ENCODE assay signal across 7 cellular contexts in the genomic region with DNA sequence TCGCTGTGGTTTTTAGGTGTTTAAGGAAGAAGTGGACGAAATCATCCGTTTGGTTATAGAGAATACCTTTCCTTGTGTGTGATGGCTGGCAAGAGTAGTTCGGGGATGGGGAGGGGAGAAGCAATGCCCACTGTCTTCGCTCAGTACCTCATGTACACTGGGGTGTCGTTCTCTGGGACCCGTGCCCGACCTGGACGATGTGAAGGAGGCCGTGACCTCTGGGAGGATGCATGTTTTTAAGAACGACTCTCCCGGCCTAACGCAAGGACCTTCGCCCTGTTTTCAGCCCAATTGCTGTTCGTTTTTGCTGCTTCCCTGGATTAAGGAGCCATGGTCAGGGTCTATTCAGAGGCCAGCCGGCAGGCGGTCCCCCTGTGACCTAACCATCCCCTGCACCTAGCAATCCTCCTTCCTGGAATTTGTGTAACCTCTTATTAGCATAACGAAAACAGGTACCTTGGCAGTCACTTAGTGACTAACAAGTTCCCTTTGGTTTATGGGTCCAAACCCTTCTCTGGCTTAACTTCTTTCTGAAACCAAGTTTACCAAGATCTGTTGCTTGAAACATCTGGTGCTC. TPM values are rescaled to one million over a fixed set of nuclear protein-coding genes. Genes with fewer than 3 reads are reported as not detected.
DNase-seq lines count a peak whose midpoint lies in the region; ATAC-seq and TF ChIP-seq lines count a peak whose summit lies in the region.

No MANE protein-coding gene starts in this region.

- H3K4me2 ChIP-seq in H9 (ENCODE audit: insufficient read depth, insufficient read length, low read length) = peak overlapping the region; percentile 59

- POLR2A ChIA-PET in WTC11 (lab: Charles Lee) = interaction anchor here (1.8 to 3.0 kb wide), 2 partner anchors 35 kb away, joined by 15 to 18 read pairs; no protein-coding TSS in a partner anchor

- H3K79me1 ChIP-seq in H9 (ENCODE audit: insufficient read depth, low read depth, low read length, poor library complexity, severe bottlenecking) = no peaks in the 10 kb centered on the region

- H3K27me3 Mint-ChIP-seq in H9 (ENCODE audit: low read depth) (peaks cover 20% of the 10 kb centered on the region), WTC11 (ENCODE audit: low read depth) (no peaks in the 10 kb centered on the region; the same call in 1 of the 2 replicates)

- intact Hi-C loops in spleen (cut with DNase I; ENCODE audit: low total_unique reads) = no loop called here

- H4K20me1 ChIP-seq in H9 (ENCODE audit: control insufficient read depth, insufficient read depth, insufficient read length) = no peaks in the 10 kb centered on the region

- H3K9me3 Mint-ChIP-seq in H9 (peaks cover 2 to 3% of the 10 kb centered on the region in 2 experiments; a peak in 3 of 5 replicates), WTC11 (no peaks in the 10 kb centered on the region)

- peaks cover 66 to 70% of the 10 kb centered on the region in 2 experiments for H3K4me1 Mint-ChIP-seq in H9
- peaks cover 74% of the 10 kb centered on the region for H3K4me1 Mint-ChIP-seq in WTC11

- H3K56ac ChIP-seq in H9 (ENCODE audit: insufficient read length, low read depth, low read length) = peak overlapping the region; percentile 53

- ATAC-seq in WTC11 (peak; percentile 23), foreskin keratinocyte (no peak), GM21717 (IDR thresholded peaks at IDR 0.05; ENCODE audit: unreplicated experiment) (no peak), GM18517 (IDR thresholded peaks at IDR 0.05; ENCODE audit: unreplicated experiment) (no peak)

- TF ChIP-seq CTCF in H9 (conservative IDR thresholded peaks at IDR 0.05) = peak; percentile 43; the same call in 2 of the 3 replicates
- no peak for TF ChIP-seq CTCF in WTC11 (IDR thresholded peaks at IDR 0.05)
- no peak for TF ChIP-seq CTCF in foreskin keratinocyte (conservative IDR thresholded peaks at IDR 0.05)
- no peak for TF ChIP-seq CTCF in spleen (IDR thresholded peaks at IDR 0.05 in 8 of 11, conservative IDR thresholded peaks at IDR 0.05 in 3 of 11)

- H3K23ac ChIP-seq in H9 (ENCODE audit: insufficient read length, low read depth, low read length) = peak overlapping the region; percentile 7

- H2BK20ac ChIP-seq in H9 (ENCODE audit: low read depth, low read length, poor library complexity, severe bottlenecking) = no peak overlapping the region

- H3K9ac ChIP-seq in H9 (ENCODE audit: extremely low read depth, insufficient read length, low read length) = peak overlapping the region; percentile 88

- H2BK5ac ChIP-seq in H9 (ENCODE audit: insufficient read length, low read length) = peak overlapping the region; percentile 0

- H3K4me1 ChIP-seq in H9 (ENCODE audit: insufficient read depth, low read length) (peaks cover 24% of the 10 kb centered on the region), foreskin keratinocyte (peaks cover 36% of the 10 kb centered on the region), spleen (peaks cover 16 to 71% (median 64%) of the 10 kb centered on the region in 6 donors)

- no peak overlapping the region for H4K91ac ChIP-seq in H9 (ENCODE audit: insufficient read length, low read depth, low read length)

- no peaks in the 10 kb centered on the region for H3K9me3 ChIP-seq in H9 (ENCODE audit: control insufficient read depth, low read depth, low read length)
- H3K9me3 ChIP-seq in spleen = no peaks in the 10 kb centered on the region

- CTCF ChIA-PET in WTC11 (lab: Charles Lee) = interaction anchor here (1.0 to 1.8 kb wide), 2 partner anchors 13 kb away, joined by 3 to 7 read pairs; no protein-coding TSS in a partner anchor

- H2AFZ ChIP-seq in H9 (ENCODE audit: low read length) = no peak overlapping the region

- H3K36me3 ChIP-seq in spleen = no peaks in the 10 kb centered on the region

- peak overlapping the region; percentile 89 for H3K18ac ChIP-seq in H9 (ENCODE audit: insufficient read length, low read depth, low read length)

- TF ChIP-seq POLR2A in spleen (IDR thresholded peaks at IDR 0.05) = no peak

- H3K23me2 ChIP-seq in H9 (ENCODE audit: insufficient read length, low read depth, low read length, poor library complexity, severe bottlenecking) = peaks cover 11% of the 10 kb centered on the region

- no peak overlapping the region for H2BK120ac ChIP-seq in H9 (ENCODE audit: low read depth, low read length, poor library complexity, severe bottlenecking)

- H3K4me3 Mint-ChIP-seq in H9 = peak overlapping the region; percentile 93 to 100
- peak overlapping the region; percentile 89 for H3K4me3 Mint-ChIP-seq in WTC11

- H3K27me3 ChIP-seq in H9 (ENCODE audit: insufficient read depth, low read length) (no peaks in the 10 kb centered on the region), foreskin keratinocyte (no peaks in the 10 kb centered on the region), spleen (replicated peaks in 1 of 7) (peaks cover 0 to 10% (median 0%) of the 10 kb centered on the region in 7 donors)

- H3K36me3 Mint-ChIP-seq in H9 (ENCODE audit: insufficient read depth in 1 of 3, low read depth in 3 of 3) (peaks cover 0 to 35% (median 2%) of the 10 kb centered on the region in 3 experiments; a peak in 5 of 7 replicates), WTC11 (no peaks in the 10 kb centered on the region)

- no peak overlapping the region for H3T11ph ChIP-seq in H9 (ENCODE audit: low read length)

- peak overlapping the region; percentile 74 for H3K14ac ChIP-seq in H9 (ENCODE audit: insufficient read depth, low read length)

- no CpG with 5 or more reads among the region's 18 CpGs for WGBS in H9 (ENCODE audit: extremely low coverage, insufficient read length, low lambda C conversion rate)
- 20 to 38% (median 24%) methylated on average over 18 of the region's 18 CpGs for WGBS in spleen, 5 donors

- H3K27ac Mint-ChIP-seq in H9 (peak overlapping the region; percentile 97 to 100 (median 97)), WTC11 (peak overlapping the region; percentile 98)

- H2AK5ac ChIP-seq in H9 (ENCODE audit: insufficient read length, low read length) = no peak overlapping the region

- peak overlapping the region; percentile 58 to 96 (median 75) for H3K4me3 ChIP-seq in spleen

- no peak overlapping the region for H2BK15ac ChIP-seq in H9 (ENCODE audit: low read depth, low read length)

- H4K5ac ChIP-seq in H9 (ENCODE audit: insufficient read length, low read depth, low read length) = peak overlapping the region; percentile 0

- peak; percentile 61 for DNase-seq in H9
- no peak for DNase-seq in WTC11 (ENCODE audit: low spot score)
- no peak for DNase-seq in foreskin keratinocyte
- DNase-seq in spleen = no peak
- DNase-seq in NCI-H510A treated with DMSO at 0.1 percent for 48 hours (lab: John Stamatoyannopoulos, UW) = no peak

- H3K4ac ChIP-seq in H9 (ENCODE audit: low read depth, low read length) = no peak overlapping the region

- H3K79me2 ChIP-seq in H9 (ENCODE audit: insufficient read depth, low read length) = peaks cover 44% of the 10 kb centered on the region

- H2BK12ac ChIP-seq in H9 (ENCODE audit: insufficient read length, low read depth, low read length) = no peak overlapping the region

- no peak overlapping the region for H4K8ac ChIP-seq in H9 (replicated peaks; ENCODE audit: insufficient read length, low read depth, low read length)

- H3K27ac ChIP-seq in H9 (ENCODE audit: insufficient read length, low read depth, low read length) (peak overlapping the region; percentile 94), foreskin keratinocyte (peak overlapping the region; percentile 38), spleen (peak overlapping the region in 6 of 8 donors; percentile 9 to 89 (median 74))

TF ChIP-seq in WTC11, 78 proteins besides CTCF, POLR2A, EP300 and RAD21:
- TF ChIP-seq GRHL2 (CRISPR knock-in tag; IDR thresholded peaks at IDR 0.05; ENCODE audit: insufficient replicate concordance, severe bottlenecking) = no peak
- TF ChIP-seq, protein P1, sequence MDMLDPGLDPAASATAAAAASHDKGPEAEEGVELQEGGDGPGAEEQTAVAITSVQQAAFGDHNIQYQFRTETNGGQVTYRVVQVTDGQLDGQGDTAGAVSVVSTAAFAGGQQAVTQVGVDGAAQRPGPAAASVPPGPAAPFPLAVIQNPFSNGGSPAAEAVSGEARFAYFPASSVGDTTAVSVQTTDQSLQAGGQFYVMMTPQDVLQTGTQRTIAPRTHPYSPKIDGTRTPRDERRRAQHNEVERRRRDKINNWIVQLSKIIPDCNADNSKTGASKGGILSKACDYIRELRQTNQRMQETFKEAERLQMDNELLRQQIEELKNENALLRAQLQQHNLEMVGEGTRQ (CRISPR knock-in tag; IDR thresholded peaks at IDR 0.05) = no peak
- no peak for TF ChIP-seq TP53 (CRISPR knock-in tag; IDR thresholded peaks at IDR 0.05)
- 0 out of 2 replicates have a peak, but pooled peaks have one; percentile 1 for TF ChIP-seq USF1 (CRISPR knock-in tag; IDR thresholded peaks at IDR 0.05)
- no peak for TF ChIP-seq ELF4 (CRISPR knock-in tag; IDR thresholded peaks at IDR 0.05; ENCODE audit: low read depth)
- no peak for TF ChIP-seq NR2C2 (CRISPR knock-in tag; IDR thresholded peaks at IDR 0.05)
- TF ChIP-seq NR1H2 (CRISPR knock-in tag; IDR thresholded peaks at IDR 0.05) = no peak
- 0 out of 2 replicates have a peak, but pooled peaks have one; percentile 22 for TF ChIP-seq MYBL2 (CRISPR knock-in tag; IDR thresholded peaks at IDR 0.05)

RNA-seq across cellular contexts. Expression of gene NFE2L3, which starts 1.3 kb away (rescaled TPM):
- total RNA-seq in H9 (2021) (46.1 and 46.9 TPM in 2 replicates), WTC11 (2021) (66.8 to 68.6 TPM (median 68.5 TPM) in 3 replicates), foreskin keratinocyte (22.1 and 28.6 TPM in 2 replicates), spleen (10 to 100 TPM in 4 of 7 donors, 1 to 10 TPM in 3; 6.2 to 12.7 (median 10.1) TPM)
- polyA plus RNA-seq in foreskin keratinocyte (15.3 and 16.5 TPM in 2 replicates), spleen (1 to 10 TPM; 4.9 to 6.5 (median 5.9) TPM)

RNA-seq across cellular contexts. Expression of gene HNRNPA2B1, which starts 47.2 kb away (rescaled TPM):
- total RNA-seq in H9 (2021) = 1,123 and 1,137 TPM in 2 replicates
- 1,081 to 1,101 TPM (median 1,097 TPM) in 3 replicates for total RNA-seq in WTC11 (2021)
- 487 and 722 TPM in 2 replicates for total RNA-seq in foreskin keratinocyte
- 784 and 981 TPM in 2 replicates for polyA plus RNA-seq in foreskin keratinocyte
- 100 to 1,000 TPM; 267 to 549 (median 418) TPM for total RNA-seq in spleen
- polyA plus RNA-seq in spleen = 100 to 1,000 TPM; 509 to 690 (median 538) TPM

RNA-seq across cellular contexts. Expression of gene CBX3, which starts 48.2 kb away (rescaled TPM):
- total RNA-seq in H9 (2021) (287 and 288 TPM in 2 replicates), WTC11 (2021) (204 to 232 TPM (median 213 TPM) in 3 replicates), foreskin keratinocyte (180 and 185 TPM in 2 replicates), spleen (100 to 1,000 TPM in 3 of 7 donors, 10 to 100 TPM in 4; 87.3 to 114 (median 95.4) TPM)
- polyA plus RNA-seq in foreskin keratinocyte (138 and 166 TPM in 2 replicates), spleen (100 to 1,000 TPM; 125 to 146 (median 133) TPM)

Comparison
In these comparisons a context has a peak if more than half of its experiments do, and no peak if none do; other contexts are left out.
1. H3K27ac ChIP-seq: peak in every context shown above with its lines; median percentile 94 in H9; 74 in spleen; 38 in foreskin keratinocyte.